Comparison of ENCODE assay signal across 12 cellular contexts in genomic region chr3:41900265-41900664, GRCh38.
A peak's percentile ranks its signal among the peaks of the same experiment; 100 is the strongest.
DNase-seq lines count a peak whose midpoint lies in the region; ATAC-seq, FAIRE-seq and TF ChIP-seq lines count a peak whose summit lies in the region.
"Had no signal": no experiment of that assay in that cellular context is flagged by ENCODE, and none has a peak within 500 bp of the region (broad histone marks: within the 10 kb centered on the region; RNA-seq: fewer than 3 reads in every experiment).

No MANE protein-coding gene starts in this region.

- H3K9me3 ChIP-seq in pancreas: no peaks in the 10 kb centered on the region
- no peaks in the 10 kb centered on the region for H3K9me3 ChIP-seq in WERI-Rb-1 (ENCODE audit: severe bottlenecking)

- intact Hi-C loops in pancreas (cut with DNase I): loop anchor here in 1 of 3 donors (10.0 kb wide), 1 partner anchor 285 kb away; no protein-coding TSS in a partner anchor

- H3K36me3 ChIP-seq in pancreas (no peaks in the 10 kb centered on the region), WERI-Rb-1 (no peaks in the 10 kb centered on the region)

- H3K27ac ChIP-seq in pancreas (no peak overlapping the region), WERI-Rb-1 (no peak overlapping the region)

- 67 to 73% methylated on average over 2 of the region's 2 CpGs for WGBS in pancreas, 2 donors

- TF ChIP-seq CTCF in AG10803 (conservative IDR thresholded peaks at IDR 0.05; ENCODE audit: low read length) (no peak), astrocyte of the cerebellum (IDR thresholded peaks at IDR 0.05; ENCODE audit: low read depth, low read length, missing control alignments) (no peak), pancreas (IDR thresholded peaks at IDR 0.05) (no peak), WERI-Rb-1 (IDR thresholded peaks at IDR 0.05; ENCODE audit: low read depth, low read length) (no peak)

- ATAC-seq in GM18498 (IDR thresholded peaks at IDR 0.05; ENCODE audit: unreplicated experiment): no peak
- no peak for ATAC-seq in pancreas
- ATAC-seq: activated T-helper 17 cell treated with anti-CD3 and anti-CD28 coated beads, Interleukin-2, amount 50 U/mL, for 72 hours; stimulated activated naive B cell treated with anti-CD40 and anti-IgM and Interleukin-4, amounts not matched to agents 10 μg/mL and 1 μg/mL and 100 μg/mL, for 72 hours had no signal

- H3K4me3 ChIP-seq in AG10803 (ENCODE audit: low read length) (no peak overlapping the region), astrocyte of the cerebellum (ENCODE audit: low read depth, low read length) (no peak overlapping the region), pancreas (no peak overlapping the region), WERI-Rb-1 (ENCODE audit: low read depth, low read length) (no peak overlapping the region)

- in situ Hi-C loops in astrocyte of the cerebellum (cut with HindIII; ENCODE audit: low sequenced_read_pairs): no loop called here

- DNase-seq in AG10803 (ENCODE audit: low read depth) (peak; percentile 25), HK-2 (ENCODE audit: unreplicated experiment) (peak; percentile 52), astrocyte of the cerebellum (ENCODE audit: low read depth) (peak; percentile 9), kidney tubule cell (ENCODE audit: low spot score) (peak; percentile 80), pancreas (no peak), WERI-Rb-1 (no peak)
- no peak for DNase-seq in NK-92 treated with Interleukin-12 subunit alpha and Interleukin-12 subunit beta, amount 100 ng/mL, for 24 hours (lab: John Stamatoyannopoulos, UW)
- DNase-seq: CD4-positive, alpha-beta memory T cell; NCI-H1436 treated with DMSO at 0.1 percent for 48 hours; stimulated activated naive B cell treated with anti-CD40 and anti-IgM and Interleukin-4, amounts not matched to agents 10 μg/mL and 1 μg/mL and 100 μg/mL, for 72 hours had no signal

- no peaks in the 10 kb centered on the region for H3K27me3 ChIP-seq in pancreas
- H3K27me3 ChIP-seq in WERI-Rb-1 (ENCODE audit: insufficient read depth, low read depth, severe bottlenecking): no peaks in the 10 kb centered on the region

- no peak for FAIRE-seq in pancreas (lab: Jason Lieb, UNC)

- H3K4me1 ChIP-seq in pancreas: no peaks in the 10 kb centered on the region

Comparison
In these comparisons a context has a peak if more than half of its experiments do, and no peak if none do; other contexts are left out.
1. DNase-seq: peak in AG10803 (single experiment), HK-2 (single experiment), astrocyte of the cerebellum (single experiment) and kidney tubule cell (single experiment); none in NK-92 treated with Interleukin-12 subunit alpha and Interleukin-12 subunit beta, amount 100 ng/mL, for 24 hours (single experiment), pancreas (0 of 6) and WERI-Rb-1 (single experiment).